28 cellular contexts compared by ENCODE assay signal in the genomic region with DNA sequence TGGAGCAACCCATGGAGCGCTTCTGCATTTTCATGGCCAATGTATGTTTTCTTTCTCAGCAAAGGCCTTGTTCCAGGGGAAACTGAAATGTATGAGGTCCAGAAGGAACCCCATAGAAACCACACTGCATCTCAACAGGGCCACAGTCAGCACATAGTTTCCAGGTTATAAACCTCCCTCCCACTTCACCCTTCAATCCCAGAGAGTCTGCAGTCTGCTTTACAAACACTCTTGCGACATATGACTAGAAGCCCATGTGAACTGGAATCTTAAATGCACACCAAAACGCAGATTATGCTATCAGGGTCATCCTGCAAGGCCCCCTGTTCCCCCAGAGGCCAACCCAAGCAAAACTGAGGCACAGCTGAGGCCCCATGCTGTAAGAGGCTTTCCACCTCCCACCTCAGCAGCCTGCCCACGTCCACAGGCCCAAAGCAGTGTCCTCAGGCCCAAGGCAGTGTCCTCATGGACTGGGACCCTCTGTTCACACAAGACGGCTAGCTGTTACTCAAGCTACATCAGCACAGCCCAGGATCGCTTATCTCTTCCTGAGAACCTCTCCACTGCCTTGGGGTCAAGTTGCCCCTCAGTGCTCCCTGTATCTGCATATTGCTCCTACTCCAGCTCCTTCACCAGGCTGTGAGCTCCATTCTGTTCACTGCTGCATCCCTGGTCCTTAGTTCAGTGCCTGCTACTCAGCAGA.
DNase-seq lines count a peak whose midpoint lies in the region; ATAC-seq and TF ChIP-seq lines count a peak whose summit lies in the region.
"Had no signal": no experiment of that assay in that cellular context is flagged by ENCODE, and none has a peak within 500 bp of the region (broad histone marks: within the 10 kb centered on the region; RNA-seq: fewer than 3 reads in every experiment).

No MANE protein-coding gene starts in this region.

- H3F3A ChIP-seq in SK-N-SH (replicated peaks; ENCODE audit: insufficient read depth) = no peaks in the 10 kb centered on the region

- DNase-seq in left ventricle myocardium inferior (no peak), left ventricle myocardium superior (no peak), iris pigment epithelial cell (ENCODE audit: low read depth) (peak; percentile 42), G401 (ENCODE audit: low spot score) (no peak), SK-N-SH (no peak), amygdala (lab: John Stamatoyannopoulos, UW) (no peak)
- DNase-seq: activated CD4-positive, alpha-beta memory T cell treated with anti-CD3 and anti-CD28 coated beads, Interleukin-2, amount 10 ng/mL, durations not matched to agents 7 days and 5 days; activated effector memory CD4-positive, alpha-beta T cell treated with anti-CD3 and anti-CD28 coated beads, Interleukin-2, amount 50 U/mL, for 16 hours; activated T-cell treated with anti-CD3 and anti-CD28 coated beads for 4 hours; BE2C; cortex of kidney; DMS53; GF-D8; GM23248; Karpas-422; kidney; NCI-H1092 treated with DMSO at 0.1 percent for 48 hours; NCI-H2029; NCI-H2227 treated with DMSO at 0.1 percent for 48 hours; NCI-H748 treated with DMSO at 0.1 percent for 48 hours; RPMI8226; stimulated activated CD4-positive, alpha-beta T cell treated with anti-CD3 and anti-CD28 coated beads, Interleukin-1b, Interleukin-23, amount 100 ng/mL, for 48 hours; T-helper 9 cell had no signal

- no peaks in the 10 kb centered on the region for H3K9me2 ChIP-seq in SK-N-SH

- in situ Hi-C loops in G401 (cut with HindIII; ENCODE audit: low sequenced_read_pairs) = no loop called here

- no peak overlapping the region for H2AFZ ChIP-seq in SK-N-SH (ENCODE audit: low read depth)
- H2AFZ ChIP-seq: GM23248 had no signal

- H4K20me1 ChIP-seq in SK-N-SH (ENCODE audit: insufficient read depth) = no peaks in the 10 kb centered on the region

- H3K4me3 ChIP-seq in left ventricle myocardium inferior = no peak overlapping the region
- no peak overlapping the region for H3K4me3 ChIP-seq in SK-N-SH (ENCODE audit: low read depth in 2 of 2, low read length in 1 of 2)
- H3K4me3 ChIP-seq: GM23248, skin epidermis, upper lobe of left lung had no signal

- H3K4me2 ChIP-seq in SK-N-SH = no peak overlapping the region

- CTCF ChIA-PET in SK-N-SH (lab: Yijun Ruan, JAX) = no interaction called here

- TF ChIP-seq RAD21 in SK-N-SH (IDR thresholded peaks at IDR 0.05; ENCODE audit: low read length) = no peak

- H3K9me3 ChIP-seq in left ventricle myocardium inferior (replicated peaks) = peaks cover 7% of the 10 kb centered on the region
- no peaks in the 10 kb centered on the region for H3K9me3 ChIP-seq in SK-N-SH
- H3K9me3 ChIP-seq: BE2C, upper lobe of left lung had no signal

- H3K27ac ChIP-seq in left ventricle myocardium inferior (replicated peaks) = peak overlapping the region; percentile 47
- peak overlapping the region; percentile 15 for H3K27ac ChIP-seq in angular gyrus (ENCODE audit: low read depth, low read length)
- H3K27ac ChIP-seq in SK-N-SH (ENCODE audit: low read depth in 2 of 2, low read length in 1 of 2) = no peak overlapping the region
- H3K27ac ChIP-seq: GM23248, skin epidermis, upper lobe of left lung had no signal

- no peak for TF ChIP-seq EP300 in SK-N-SH (IDR thresholded peaks at IDR 0.05; ENCODE audit: borderline replicate concordance in 1 of 2, low read depth in 1 of 2, low read length in 1 of 2)

- no peaks in the 10 kb centered on the region for H3K79me2 ChIP-seq in SK-N-SH (ENCODE audit: insufficient read depth)

- H3K9ac ChIP-seq in SK-N-SH = no peak overlapping the region
- H3K9ac ChIP-seq: GM23248 had no signal

- no peak for TF ChIP-seq CTCF in left ventricle myocardium inferior (IDR thresholded peaks at IDR 0.05; ENCODE audit: borderline replicate concordance)
- no peak for TF ChIP-seq CTCF in SK-N-SH (IDR thresholded peaks at IDR 0.05)

- intact Hi-C loops in left ventricle myocardium inferior (cut with micrococcal nuclease) (no loop called here), left ventricle myocardium superior (cut with micrococcal nuclease) (no loop called here)

- ATAC-seq in left ventricle myocardium superior = no peak
- ATAC-seq in HG03460 (IDR thresholded peaks at IDR 0.05; ENCODE audit: unreplicated experiment) = no peak
- ATAC-seq: WTC11 had no signal

- H3K36me3 ChIP-seq in left ventricle myocardium inferior (no peaks in the 10 kb centered on the region), SK-N-SH (replicated peaks in 1 of 2; ENCODE audit: control insufficient read depth in 1 of 2, insufficient read depth in 2 of 2, low read length in 1 of 2) (no peaks in the 10 kb centered on the region)
- H3K36me3 ChIP-seq: BE2C, upper lobe of left lung had no signal

- no peaks in the 10 kb centered on the region for H3K27me3 ChIP-seq in left ventricle myocardium inferior (ENCODE audit: low read depth)
- no peaks in the 10 kb centered on the region for H3K27me3 ChIP-seq in SK-N-SH (ENCODE audit: insufficient read depth)
- H3K27me3 ChIP-seq: BE2C, upper lobe of left lung had no signal

- POLR2A ChIA-PET in SK-N-SH (lab: Yijun Ruan, JAX) = interaction anchor here (0.6 kb wide), 1 partner anchor 46 kb away, joined by 3 read pairs; no protein-coding TSS in a partner anchor

- no peaks in the 10 kb centered on the region for H3K4me1 ChIP-seq in left ventricle myocardium inferior
- no peaks in the 10 kb centered on the region for H3K4me1 ChIP-seq in SK-N-SH (ENCODE audit: control insufficient read depth in 1 of 2, insufficient read depth in 2 of 2, low read depth in 1 of 2, low read length in 1 of 2)
- H3K4me1 ChIP-seq: BE2C, upper lobe of left lung had no signal

- WGBS in SK-N-SH (ENCODE audit: low lambda C conversion rate) = 61% methylated on average over 4 of the region's 6 CpGs

TF ChIP-seq in SK-N-SH, 30 proteins besides CTCF, POLR2A, EP300 and RAD21:
- no peak for TF ChIP-seq NRF1 (IDR thresholded peaks at IDR 0.05; ENCODE audit: low read depth, low read length)
- no peak for TF ChIP-seq GATA2 (CRISPR knock-in tag; IDR thresholded peaks at IDR 0.05)

Comparison
In these comparisons a context has a peak if more than half of its experiments do, and no peak if none do; other contexts are left out.
1. H3K27ac ChIP-seq: peak in left ventricle myocardium inferior (single experiment) and angular gyrus (single experiment); none in SK-N-SH (0 of 2).